In genomic region chr14:68649461-68650189, GRCh38 we compare ENCODE assay signal across 2 cellular contexts.
TF ChIP-seq lines count a peak whose summit lies in the region.

No MANE protein-coding gene starts in this region.

TF ChIP-seq in liver, 16 proteins besides CTCF, POLR2A, EP300 and RAD21:
- TF ChIP-seq SP1 (IDR thresholded peaks at IDR 0.05) (no peak), FOXA2 (IDR thresholded peaks at IDR 0.05) (no peak), HNF4G (IDR thresholded peaks at IDR 0.05) (no peak), GABPA (IDR thresholded peaks at IDR 0.05 in 1 of 2, conservative IDR thresholded peaks at IDR 0.05 in 1 of 2) (no peak), JUND (IDR thresholded peaks at IDR 0.05) (no peak), FOXA1 (IDR thresholded peaks at IDR 0.05) (no peak)

TF ChIP-seq in HepG2, 621 proteins besides CTCF, POLR2A, EP300 and RAD21:
- TF ChIP-seq TARDBP (CRISPR knock-in tag; IDR thresholded peaks at IDR 0.05) (no peak), PREB (CRISPR knock-in tag; IDR thresholded peaks at IDR 0.05) (no peak), ZNF335 (CRISPR knock-in tag; IDR thresholded peaks at IDR 0.05) (no peak), KDM5A (IDR thresholded peaks at IDR 0.05; ENCODE audit: borderline replicate concordance, low read length) (no peak), LBX2 (CRISPR knock-in tag; IDR thresholded peaks at IDR 0.05; ENCODE audit: borderline replicate concordance) (no peak), WIZ (CRISPR knock-in tag; IDR thresholded peaks at IDR 0.05) (no peak), ZIK1 (CRISPR knock-in tag; IDR thresholded peaks at IDR 0.05; ENCODE audit: borderline replicate concordance, low read depth) (no peak), ZNF367 (CRISPR knock-in tag; IDR thresholded peaks at IDR 0.05; ENCODE audit: borderline replicate concordance) (no peak), KLF13 (CRISPR knock-in tag; IDR thresholded peaks at IDR 0.05) (no peak), ELK4 (CRISPR knock-in tag; IDR thresholded peaks at IDR 0.05; ENCODE audit: borderline replicate concordance) (no peak), NFAT5 (CRISPR knock-in tag; IDR thresholded peaks at IDR 0.05) (no peak), SSRP1 (CRISPR knock-in tag; IDR thresholded peaks at IDR 0.05) (no peak)
